14 cellular contexts compared by ENCODE assay signal in the genomic region with DNA sequence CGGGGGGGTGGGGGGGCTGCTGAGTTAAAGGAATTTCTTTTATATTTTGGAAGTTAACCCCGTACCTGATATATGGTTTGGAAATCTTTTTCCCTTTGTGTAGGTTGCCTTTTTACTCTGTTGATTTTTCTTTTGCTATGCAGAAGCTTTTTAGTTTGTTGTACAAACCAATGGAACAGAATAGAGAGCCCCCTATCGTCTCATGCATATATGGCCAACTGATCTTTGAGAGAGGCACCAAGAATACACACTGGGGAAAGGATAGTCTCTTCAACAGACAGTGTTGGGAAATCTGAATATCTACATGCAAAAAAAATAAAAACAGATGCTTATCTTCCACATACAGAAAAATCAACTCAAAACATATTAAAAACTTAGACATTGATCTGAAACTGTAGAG.
DNase-seq lines count a peak whose midpoint lies in the region; TF ChIP-seq lines count a peak whose summit lies in the region.
"Had no signal": no experiment of that assay in that cellular context is flagged by ENCODE, and none has a peak within 500 bp of the region (broad histone marks: within the 10 kb centered on the region; RNA-seq: fewer than 3 reads in every experiment).

No MANE protein-coding gene starts in this region.

- H2AFZ ChIP-seq in H9 (ENCODE audit: low read length) (no peak overlapping the region), mesenchymal stem cell (ENCODE audit: low read depth, low read length) (no peak overlapping the region)

- H2BK12ac ChIP-seq in H9 (ENCODE audit: insufficient read length, low read depth, low read length), result no peak overlapping the region
- H2BK12ac ChIP-seq in mesenchymal stem cell (ENCODE audit: low read length in 2 of 2), result no peak overlapping the region

- no peaks in the 10 kb centered on the region for H4K20me1 ChIP-seq in H9 (ENCODE audit: control insufficient read depth, insufficient read depth, insufficient read length)

- no peaks in the 10 kb centered on the region for H3K23me2 ChIP-seq in H9 (ENCODE audit: insufficient read length, low read depth, low read length, poor library complexity, severe bottlenecking)

- no peak overlapping the region for H3K27ac Mint-ChIP-seq in H9
- no peak overlapping the region for H3K27ac Mint-ChIP-seq in nephron progenitor cell
- H3K27ac Mint-ChIP-seq: activated T-helper 1 cell treated with anti-CD3 and anti-CD28 coated beads, Interleukin-12 subunit alpha, Interleukin-12 subunit beta, Interleukin-2, Interleukin-4 antibody, amounts not matched to agents 30 ng/mL and 10 ng/mL and 1 ng/mL, durations not matched to agents 14 hours and 24 hours and 36 hours had no signal

- H3K9me3 ChIP-seq in H9 (ENCODE audit: control insufficient read depth, low read depth, low read length) (no peaks in the 10 kb centered on the region), right atrium auricular region (no peaks in the 10 kb centered on the region), mesenchymal stem cell (ENCODE audit: control insufficient read depth, low read length) (no peaks in the 10 kb centered on the region)
- H3K9me3 ChIP-seq: esophagus muscularis mucosa had no signal

- no peak overlapping the region for H4K5ac ChIP-seq in H9 (ENCODE audit: insufficient read length, low read depth, low read length)

- H2BK5ac ChIP-seq in H9 (ENCODE audit: insufficient read length, low read length) (no peak overlapping the region), mesenchymal stem cell (ENCODE audit: low read depth, low read length, poor library complexity, severe bottlenecking) (no peak overlapping the region)

- H3K23ac ChIP-seq in H9 (ENCODE audit: insufficient read length, low read depth, low read length), result no peak overlapping the region
- H3K23ac ChIP-seq in mesenchymal stem cell (ENCODE audit: low read length in 2 of 2), result no peak overlapping the region

- H3K14ac ChIP-seq in H9 (ENCODE audit: insufficient read depth, low read length), result no peak overlapping the region
- H3K14ac ChIP-seq in mesenchymal stem cell (ENCODE audit: low read length in 2 of 2), result no peak overlapping the region

- H3T11ph ChIP-seq in H9 (ENCODE audit: low read length), result no peak overlapping the region

- H3K4me1 Mint-ChIP-seq in H9, result no peaks in the 10 kb centered on the region
- peaks cover 7% of the 10 kb centered on the region for H3K4me1 Mint-ChIP-seq in nephron progenitor cell

- no peak overlapping the region for H3K27ac ChIP-seq in C4-2B
- no peak overlapping the region for H3K27ac ChIP-seq in H9 (ENCODE audit: insufficient read length, low read depth, low read length)
- H3K27ac ChIP-seq in VCaP, result no peak overlapping the region
- H3K27ac ChIP-seq in right atrium auricular region, result no peak overlapping the region
- no peak overlapping the region for H3K27ac ChIP-seq in mesenchymal stem cell (ENCODE audit: low read length, poor library complexity, severe bottlenecking)
- H3K27ac ChIP-seq: esophagus muscularis mucosa had no signal

- DNase-seq in H9, result no peak
- no peak for DNase-seq in nephron progenitor cell
- DNase-seq in ecto neural progenitor cell (ENCODE audit: low spot score), result no peak
- DNase-seq in right atrium auricular region (ENCODE audit: low spot score), result no peak
- DNase-seq in H7, result no peak
- DNase-seq in mesenchymal stem cell, result no peak
- DNase-seq: GF-D8, MV-4-11, NCI-H2107, T-helper 1 cell had no signal

- H4K91ac ChIP-seq in H9 (ENCODE audit: insufficient read length, low read depth, low read length), result no peak overlapping the region
- no peak overlapping the region for H4K91ac ChIP-seq in mesenchymal stem cell (ENCODE audit: low read length)

- no peak overlapping the region for H2AK5ac ChIP-seq in H9 (ENCODE audit: insufficient read length, low read length)
- H2AK5ac ChIP-seq in mesenchymal stem cell (ENCODE audit: low read length, severe bottlenecking), result no peak overlapping the region

- WGBS in H9 (ENCODE audit: extremely low coverage, insufficient read length, low lambda C conversion rate), result no CpG with 5 or more reads among the region's 3 CpGs
- WGBS in mesenchymal stem cell, result no CpG with 5 or more reads among the region's 3 CpGs

- H2BK20ac ChIP-seq in H9 (ENCODE audit: low read depth, low read length, poor library complexity, severe bottlenecking), result no peak overlapping the region

- H3K27me3 Mint-ChIP-seq in H9 (ENCODE audit: low read depth) (no peaks in the 10 kb centered on the region), nephron progenitor cell (ENCODE audit: low read depth, poor library complexity) (no peaks in the 10 kb centered on the region)

- no peak overlapping the region for H3K4ac ChIP-seq in H9 (ENCODE audit: low read depth, low read length)
- H3K4ac ChIP-seq in mesenchymal stem cell (ENCODE audit: low read depth in 1 of 2, low read length in 2 of 2), result no peak overlapping the region

- no peaks in the 10 kb centered on the region for H3K36me3 ChIP-seq in right atrium auricular region
- no peaks in the 10 kb centered on the region for H3K36me3 ChIP-seq in H7 (replicated peaks; ENCODE audit: control insufficient read depth, insufficient read depth, low read length)
- no peaks in the 10 kb centered on the region for H3K36me3 ChIP-seq in mesenchymal stem cell (ENCODE audit: control insufficient read depth in 1 of 2, insufficient read depth in 2 of 2, low read depth in 1 of 2, low read length in 2 of 2)
- H3K36me3 ChIP-seq: esophagus muscularis mucosa had no signal

- H3K36me3 Mint-ChIP-seq in H9 (ENCODE audit: insufficient read depth in 1 of 3, low read depth in 3 of 3) (peaks cover 0 to 2% (median 0%) of the 10 kb centered on the region in 3 experiments; a peak in 2 of 7 replicates), nephron progenitor cell (ENCODE audit: low read depth) (no peaks in the 10 kb centered on the region)

- H3K4me3 Mint-ChIP-seq in H9 (no peak overlapping the region), nephron progenitor cell (no peak overlapping the region)
- H3K4me3 Mint-ChIP-seq: activated T-helper 1 cell treated with anti-CD3 and anti-CD28 coated beads, Interleukin-12 subunit alpha, Interleukin-12 subunit beta, Interleukin-2, Interleukin-4 antibody, amounts not matched to agents 30 ng/mL and 10 ng/mL and 1 ng/mL, durations not matched to agents 14 hours and 24 hours and 36 hours had no signal

- H2BK15ac ChIP-seq in H9 (ENCODE audit: low read depth, low read length) (no peak overlapping the region), mesenchymal stem cell (ENCODE audit: low read depth, poor library complexity, severe bottlenecking) (no peak overlapping the region)

- H3K4me1 ChIP-seq in H9 (ENCODE audit: insufficient read depth, low read length), result no peaks in the 10 kb centered on the region
- H3K4me1 ChIP-seq in right atrium auricular region, result no peaks in the 10 kb centered on the region
- no peaks in the 10 kb centered on the region for H3K4me1 ChIP-seq in mesenchymal stem cell (ENCODE audit: control insufficient read depth, insufficient read depth, low read depth, low read length)
- H3K4me1 ChIP-seq: esophagus muscularis mucosa had no signal

- no peaks in the 10 kb centered on the region for H3K79me1 ChIP-seq in H9 (ENCODE audit: insufficient read depth, low read depth, low read length, poor library complexity, severe bottlenecking)
- no peaks in the 10 kb centered on the region for H3K79me1 ChIP-seq in mesenchymal stem cell (replicated peaks; ENCODE audit: low read length, poor library complexity, severe bottlenecking)

- H3K9me3 Mint-ChIP-seq in H9 (peaks cover 0 to 8% of the 10 kb centered on the region in 2 experiments; a peak in 4 of 5 replicates), nephron progenitor cell (peaks cover 6% of the 10 kb centered on the region)
- H3K9me3 Mint-ChIP-seq: activated T-helper 1 cell treated with anti-CD3 and anti-CD28 coated beads, Interleukin-12 subunit alpha, Interleukin-12 subunit beta, Interleukin-2, Interleukin-4 antibody, amounts not matched to agents 30 ng/mL and 10 ng/mL and 1 ng/mL, durations not matched to agents 14 hours and 24 hours and 36 hours had no signal

- TF ChIP-seq CTCF in C4-2B (conservative IDR thresholded peaks at IDR 0.05) (peak; percentile 30), H9 (conservative IDR thresholded peaks at IDR 0.05) (peak; percentile 57), VCaP (conservative IDR thresholded peaks at IDR 0.05) (0 out of 2 replicates have a peak, but pooled peaks have one; percentile 19), nephron progenitor cell (IDR thresholded peaks at IDR 0.05) (peak; percentile 20), right atrium auricular region (IDR thresholded peaks at IDR 0.05) (peak in 1 of 2 donors; percentile 20)

- no peak overlapping the region for H4K8ac ChIP-seq in H9 (replicated peaks; ENCODE audit: insufficient read length, low read depth, low read length)
- H4K8ac ChIP-seq in mesenchymal stem cell (ENCODE audit: low read length), result no peak overlapping the region

- H2BK120ac ChIP-seq in H9 (ENCODE audit: low read depth, low read length, poor library complexity, severe bottlenecking), result no peak overlapping the region
- H2BK120ac ChIP-seq in mesenchymal stem cell (ENCODE audit: low read depth, low read length), result no peak overlapping the region

- H3K4me2 ChIP-seq in H9 (ENCODE audit: insufficient read depth, insufficient read length, low read length), result no peak overlapping the region
- H3K4me2 ChIP-seq in mesenchymal stem cell (ENCODE audit: low read length, poor library complexity, severe bottlenecking), result no peak overlapping the region

- H3K56ac ChIP-seq in H9 (ENCODE audit: insufficient read length, low read depth, low read length), result no peak overlapping the region

- no peaks in the 10 kb centered on the region for H3K27me3 ChIP-seq in H9 (ENCODE audit: insufficient read depth, low read length)
- H3K27me3 ChIP-seq in right atrium auricular region, result no peaks in the 10 kb centered on the region
- H3K27me3 ChIP-seq in H7 (ENCODE audit: control insufficient read depth, insufficient read depth, low read length), result no peaks in the 10 kb centered on the region
- H3K27me3 ChIP-seq in mesenchymal stem cell (ENCODE audit: control insufficient read depth in 1 of 2, insufficient read depth in 1 of 2, low read length in 2 of 2), result no peaks in the 10 kb centered on the region
- H3K27me3 ChIP-seq: esophagus muscularis mucosa had no signal

- no peaks in the 10 kb centered on the region for H3K79me2 ChIP-seq in H9 (ENCODE audit: insufficient read depth, low read length)

- H3K4me3 ChIP-seq in right atrium auricular region (no peak overlapping the region), H7 (ENCODE audit: insufficient read depth, low read depth, low read length) (no peak overlapping the region), mesenchymal stem cell (ENCODE audit: insufficient read depth in 1 of 2, low read depth in 1 of 2, low read length in 2 of 2) (no peak overlapping the region)
- H3K4me3 ChIP-seq: esophagus muscularis mucosa had no signal

- H3K9ac ChIP-seq in H9 (ENCODE audit: extremely low read depth, insufficient read length, low read length) (no peak overlapping the region), mesenchymal stem cell (ENCODE audit: low read length) (no peak overlapping the region)

- H3K18ac ChIP-seq in H9 (ENCODE audit: insufficient read length, low read depth, low read length), result no peak overlapping the region
- H3K18ac ChIP-seq in mesenchymal stem cell (ENCODE audit: low read depth in 1 of 2, low read length in 2 of 2), result no peak overlapping the region
